31 cellular contexts compared by ENCODE assay signal in genomic region chr1:167832693-167833092, GRCh38.
"Had no signal": no experiment of that assay in that cellular context is flagged by ENCODE, and none has a peak within 500 bp of the region (broad histone marks: within the 10 kb centered on the region; RNA-seq: fewer than 3 reads in every experiment).

No MANE protein-coding gene starts in this region.

- H3K27me3 ChIP-seq: adrenal gland had no signal

- H3K4me3 Mint-ChIP-seq: activated CD4-positive, alpha-beta T cell treated with anti-CD3 and anti-CD28 coated beads for 36 hours; activated CD8-positive, alpha-beta T cell treated with anti-CD3 and anti-CD28 coated beads for 36 hours; activated naive CD8-positive, alpha-beta T cell treated with anti-CD3 and anti-CD28 coated beads, Interleukin-2, amount 10 ng/mL, durations not matched to agents 7 days and 5 days; activated T-cell treated with anti-CD3 and anti-CD28 coated beads, Interleukin-2, amount 50 U/mL, for 72 hours; T-cell had no signal

- FAIRE-seq: TTC549 had no signal

- DNase-seq: activated CD4-positive, alpha-beta T cell treated with anti-CD3 and anti-CD28 coated beads for 36 hours; activated CD8-positive, alpha-beta memory T cell treated with anti-CD3 and anti-CD28 coated beads, Interleukin-2, amount 50 U/mL, for 4 hours; activated CD8-positive, alpha-beta T cell treated with anti-CD3 and anti-CD28 coated beads for 36 hours; activated gamma-delta T cell treated with Interleukin-2 at 50 U/mL for 16 hours; activated naive CD4-positive, alpha-beta T cell treated with anti-CD3 and anti-CD28 coated beads, Interleukin-2, amount 50 U/mL, for 16 hours; activated naive CD8-positive, alpha-beta T cell treated with anti-CD3 and anti-CD28 coated beads, Interleukin-2, amount 10 ng/mL, durations not matched to agents 7 days and 5 days; activated T-cell treated with anti-CD3 and anti-CD28 coated beads, Interleukin-2, amount 50 U/mL, for 72 hours; adrenal gland; anterior cingulate cortex; cerebellar nuclear complex; Kasumi-1; NCI-H1092 treated with DMSO at 0.1 percent for 48 hours; NCI-H1417 treated with DMSO at 0.1 percent for 48 hours; NCI-H1694; NCI-H2029; NCI-H2107; NCI-H2171 treated with DMSO at 0.1 percent for 48 hours; NCI-H226; NCI-H526; NCI-H774; OCI-M1; RPMI8226; T-cell; T-helper 2 cell; T1000 had no signal

- H3K4me1 ChIP-seq: adrenal gland had no signal

- H3K36me3 Mint-ChIP-seq: T-cell had no signal

- H3K27ac Mint-ChIP-seq: activated CD4-positive, alpha-beta T cell treated with anti-CD3 and anti-CD28 coated beads for 36 hours; activated CD8-positive, alpha-beta T cell treated with anti-CD3 and anti-CD28 coated beads for 36 hours; activated naive CD8-positive, alpha-beta T cell treated with anti-CD3 and anti-CD28 coated beads, Interleukin-2, amount 10 ng/mL, durations not matched to agents 7 days and 5 days; activated T-cell treated with anti-CD3 and anti-CD28 coated beads, Interleukin-2, amount 50 U/mL, for 72 hours; activated T-helper 2 cell treated with anti-CD3 and anti-CD28 coated beads, Interferon-gamma antibody, Interleukin-2, Interleukin-4, amounts not matched to agents 10 μg/mL and 5 μg/mL and 100 μg/mL, durations not matched to agents 14 hours and 24 hours and 36 hours; T-cell had no signal

- H3K4me1 Mint-ChIP-seq: activated CD4-positive, alpha-beta T cell treated with anti-CD3 and anti-CD28 coated beads for 36 hours; T-cell had no signal

- H3K9me3 Mint-ChIP-seq: activated CD8-positive, alpha-beta T cell treated with anti-CD3 and anti-CD28 coated beads for 36 hours; activated naive CD8-positive, alpha-beta T cell treated with anti-CD3 and anti-CD28 coated beads, Interleukin-2, amount 10 ng/mL, durations not matched to agents 7 days and 5 days; activated T-cell treated with anti-CD3 and anti-CD28 coated beads, Interleukin-2, amount 50 U/mL, for 72 hours; activated T-helper 2 cell treated with anti-CD3 and anti-CD28 coated beads, Interferon-gamma antibody, Interleukin-2, Interleukin-4, amounts not matched to agents 10 μg/mL and 5 μg/mL and 100 μg/mL, durations not matched to agents 14 hours and 24 hours and 36 hours; T-cell had no signal

- ATAC-seq: activated CD4-positive, alpha-beta T cell treated with anti-CD3 and anti-CD28 coated beads for 36 hours; activated CD8-positive, alpha-beta T cell treated with anti-CD3 and anti-CD28 coated beads for 36 hours; activated T-cell treated with anti-CD3 and anti-CD28 coated beads, Interleukin-2, amount 50 U/mL, for 72 hours; Panc1; Right ventricle myocardium inferior; T-cell had no signal

- H3K9me3 ChIP-seq: adrenal gland had no signal

- H3K27ac ChIP-seq: adrenal gland, SK-N-MC, VCaP had no signal

- H3K27me3 Mint-ChIP-seq: activated CD4-positive, alpha-beta T cell treated with anti-CD3 and anti-CD28 coated beads for 36 hours; activated naive CD8-positive, alpha-beta T cell treated with anti-CD3 and anti-CD28 coated beads, Interleukin-2, amount 10 ng/mL, durations not matched to agents 7 days and 5 days had no signal
